ENCODE assay signal across 33 cellular contexts in genomic region chr2:129179199-129179598, GRCh38.
"Had no signal": no experiment of that assay in that cellular context is flagged by ENCODE, and none has a peak within 500 bp of the region (broad histone marks: within the 10 kb centered on the region; RNA-seq: fewer than 3 reads in every experiment).

No MANE protein-coding gene starts in this region.

- H3K36me3 Mint-ChIP-seq: activated naive CD4-positive, alpha-beta T cell treated with anti-CD3 and anti-CD28 coated beads, Interleukin-2, amount 50 U/mL, for 24 hours; activated naive CD8-positive, alpha-beta T cell treated with anti-CD3 and anti-CD28 coated beads, Interleukin-2, amount 10 ng/mL, durations not matched to agents 7 days and 5 days had no signal

- H3K27me3 Mint-ChIP-seq: activated CD4-positive, alpha-beta memory T cell treated with anti-CD3 and anti-CD28 coated beads, Interleukin-2, amount 10 ng/mL, durations not matched to agents 7 days and 5 days; activated naive CD4-positive, alpha-beta T cell treated with anti-CD3 and anti-CD28 coated beads, Interleukin-2, amount 50 U/mL, for 24 hours; activated T-cell treated with anti-CD3 and anti-CD28 coated beads, Interleukin-2, amount 50 U/mL, for 24 hours had no signal

- H3K4me1 Mint-ChIP-seq: activated CD4-positive, alpha-beta memory T cell treated with anti-CD3 and anti-CD28 coated beads, Interleukin-2, amount 10 ng/mL, durations not matched to agents 7 days and 5 days; activated naive CD4-positive, alpha-beta T cell treated with anti-CD3 and anti-CD28 coated beads, Interleukin-2, amount 50 U/mL, for 24 hours; activated naive CD8-positive, alpha-beta T cell treated with anti-CD3 and anti-CD28 coated beads, Interleukin-2, amount 10 ng/mL, durations not matched to agents 7 days and 5 days had no signal

- DNase-seq: activated CD4-positive, alpha-beta memory T cell treated with anti-CD3 and anti-CD28 coated beads, Interleukin-2, amount 10 ng/mL, durations not matched to agents 7 days and 5 days; activated CD4-positive, alpha-beta T cell treated with anti-CD3 and anti-CD28 coated beads for 1 hour; activated CD4-positive, alpha-beta T cell treated with anti-CD3 and anti-CD28 coated beads for 48 hours; activated CD4-positive, CD25-positive, alpha-beta regulatory T cell; activated gamma-delta T cell; activated naive CD4-positive, alpha-beta T cell treated with Interleukin-2 at 50 U/mL for 16 hours; activated naive CD8-positive, alpha-beta T cell treated with anti-CD3 and anti-CD28 coated beads, Interleukin-2, amount 10 ng/mL, durations not matched to agents 7 days and 5 days; activated T-cell treated with anti-CD3 and anti-CD28 coated beads, Interleukin-2, amount 50 U/mL, for 24 hours; IMR-90; Karpas-422; MG63; NCI-H1048; NCI-H1105 treated with DMSO at 0.1 percent for 48 hours; NCI-H1436; NCI-H1694; NCI-H1930; NCI-H2081 treated with DMSO at 0.1 percent for 48 hours; NCI-H226; NCI-H446 treated with DMSO at 0.1 percent for 48 hours; NCI-H524; NCI-H69; SIG-M5; SW 1271; T-helper 1 cell; T-helper 2 cell; T1000; WERI-Rb-1 had no signal

- H3K4me3 Mint-ChIP-seq: activated CD4-positive, alpha-beta memory T cell treated with anti-CD3 and anti-CD28 coated beads, Interleukin-2, amount 10 ng/mL, durations not matched to agents 7 days and 5 days; activated naive CD4-positive, alpha-beta T cell treated with anti-CD3 and anti-CD28 coated beads, Interleukin-2, amount 50 U/mL, for 24 hours; activated naive CD8-positive, alpha-beta T cell treated with anti-CD3 and anti-CD28 coated beads, Interleukin-2, amount 10 ng/mL, durations not matched to agents 7 days and 5 days; activated T-cell treated with anti-CD3 and anti-CD28 coated beads, Interleukin-2, amount 50 U/mL, for 24 hours had no signal

- H3K9me3 Mint-ChIP-seq: activated CD4-positive, alpha-beta memory T cell treated with anti-CD3 and anti-CD28 coated beads, Interleukin-2, amount 10 ng/mL, durations not matched to agents 7 days and 5 days; activated naive CD4-positive, alpha-beta T cell treated with anti-CD3 and anti-CD28 coated beads, Interleukin-2, amount 50 U/mL, for 24 hours; activated naive CD8-positive, alpha-beta T cell treated with anti-CD3 and anti-CD28 coated beads, Interleukin-2, amount 10 ng/mL, durations not matched to agents 7 days and 5 days; activated T-cell treated with anti-CD3 and anti-CD28 coated beads, Interleukin-2, amount 50 U/mL, for 24 hours; activated T-helper 2 cell treated with anti-CD3 and anti-CD28 coated beads, Interferon-gamma antibody, Interleukin-2, Interleukin-4, amounts not matched to agents 10 μg/mL and 5 μg/mL and 100 μg/mL, durations not matched to agents 14 hours and 24 hours and 36 hours had no signal

- ATAC-seq: K562, Panc1 had no signal

- H3K4me3 ChIP-seq: ascending aorta, breast epithelium, K562, MG63 had no signal

- H3K27ac Mint-ChIP-seq: activated CD4-positive, alpha-beta memory T cell treated with anti-CD3 and anti-CD28 coated beads, Interleukin-2, amount 10 ng/mL, durations not matched to agents 7 days and 5 days; activated naive CD4-positive, alpha-beta T cell treated with anti-CD3 and anti-CD28 coated beads, Interleukin-2, amount 50 U/mL, for 24 hours; activated naive CD8-positive, alpha-beta T cell treated with anti-CD3 and anti-CD28 coated beads, Interleukin-2, amount 10 ng/mL, durations not matched to agents 7 days and 5 days; activated T-cell treated with anti-CD3 and anti-CD28 coated beads, Interleukin-2, amount 50 U/mL, for 24 hours; activated T-helper 2 cell treated with anti-CD3 and anti-CD28 coated beads, Interferon-gamma antibody, Interleukin-2, Interleukin-4, amounts not matched to agents 10 μg/mL and 5 μg/mL and 100 μg/mL, durations not matched to agents 14 hours and 24 hours and 36 hours had no signal

- H3K9me3 ChIP-seq: ascending aorta, breast epithelium, MG63 had no signal

- H3K36me3 ChIP-seq: ascending aorta, breast epithelium, MG63, WERI-Rb-1 had no signal

- H3K4me1 ChIP-seq: ascending aorta, breast epithelium had no signal

- H3K27me3 ChIP-seq: ascending aorta, breast epithelium had no signal

- H3K27ac ChIP-seq: ascending aorta, breast epithelium, WERI-Rb-1 had no signal
